8 cellular contexts compared by ENCODE assay signal in genomic region chr11:35013514-35014191, GRCh38.
A peak's percentile ranks its signal among the peaks of the same experiment; 100 is the strongest.
DNase-seq lines count a peak whose midpoint lies in the region; ATAC-seq lines count a peak whose summit lies in the region.

No MANE protein-coding gene starts in this region.

- H3K4me1 Mint-ChIP-seq in activated CD8-positive, alpha-beta memory T cell treated with anti-CD3 and anti-CD28 coated beads, Interleukin-2, amount 10 ng/mL, durations not matched to agents 7 days and 5 days: peaks cover 36% of the 10 kb centered on the region
- peaks cover 48% of the 10 kb centered on the region for H3K4me1 Mint-ChIP-seq in activated naive CD8-positive, alpha-beta T cell treated with anti-CD3 and anti-CD28 coated beads for 36 hours

- H3K9me3 Mint-ChIP-seq in activated CD8-positive, alpha-beta memory T cell treated with anti-CD3 and anti-CD28 coated beads, Interleukin-2, amount 10 ng/mL, durations not matched to agents 7 days and 5 days (ENCODE audit: low read depth): no peaks in the 10 kb centered on the region
- H3K9me3 Mint-ChIP-seq in activated naive CD8-positive, alpha-beta T cell treated with anti-CD3 and anti-CD28 coated beads for 36 hours: peaks cover 1% of the 10 kb centered on the region

- H3K4me3 Mint-ChIP-seq in activated CD8-positive, alpha-beta memory T cell treated with anti-CD3 and anti-CD28 coated beads, Interleukin-2, amount 10 ng/mL, durations not matched to agents 7 days and 5 days: peak overlapping the region; percentile 23
- peak overlapping the region; percentile 24 for H3K4me3 Mint-ChIP-seq in activated naive CD8-positive, alpha-beta T cell treated with anti-CD3 and anti-CD28 coated beads for 36 hours

- peak; percentile 44 for ATAC-seq in activated CD8-positive, alpha-beta memory T cell treated with anti-CD3 and anti-CD28 coated beads, Interleukin-2, amount 10 ng/mL, durations not matched to agents 7 days and 5 days
- peak; percentile 43 for ATAC-seq in HG03342 (IDR thresholded peaks at IDR 0.05; ENCODE audit: unreplicated experiment)

- DNase-seq in activated CD8-positive, alpha-beta memory T cell treated with anti-CD3 and anti-CD28 coated beads, Interleukin-2, amount 10 ng/mL, durations not matched to agents 7 days and 5 days: peak; percentile 48
- DNase-seq in activated CD8-positive, alpha-beta memory T cell treated with anti-CD3 and anti-CD28 coated beads, Interleukin-2, amount 50 U/mL, for 48 hours: no peak
- peak; percentile 27 for DNase-seq in activated naive CD8-positive, alpha-beta T cell treated with anti-CD3 and anti-CD28 coated beads for 36 hours
- DNase-seq in stimulated activated naive CD4-positive, alpha-beta T cell treated with Interleukin-2 at 50 U/mL for 16 hours (lab: John Stamatoyannopoulos, UW): peak; percentile 20
- no peak for DNase-seq in NCI-H69 (lab: John Stamatoyannopoulos, UW)
- DNase-seq in middle frontal gyrus (ENCODE audit: extremely low spot score, low spot score): no peak
- DNase-seq in HK-2 (ENCODE audit: unreplicated experiment): no peak

- H3K36me3 Mint-ChIP-seq in activated CD8-positive, alpha-beta memory T cell treated with anti-CD3 and anti-CD28 coated beads, Interleukin-2, amount 10 ng/mL, durations not matched to agents 7 days and 5 days: peaks cover 7% of the 10 kb centered on the region
- H3K36me3 Mint-ChIP-seq in activated naive CD8-positive, alpha-beta T cell treated with anti-CD3 and anti-CD28 coated beads for 36 hours: no peaks in the 10 kb centered on the region

- H3K27me3 Mint-ChIP-seq in activated CD8-positive, alpha-beta memory T cell treated with anti-CD3 and anti-CD28 coated beads, Interleukin-2, amount 10 ng/mL, durations not matched to agents 7 days and 5 days: peaks cover 36% of the 10 kb centered on the region
- no peaks in the 10 kb centered on the region for H3K27me3 Mint-ChIP-seq in activated naive CD8-positive, alpha-beta T cell treated with anti-CD3 and anti-CD28 coated beads for 36 hours

- peak overlapping the region; percentile 70 for H3K27ac Mint-ChIP-seq in activated CD8-positive, alpha-beta memory T cell treated with anti-CD3 and anti-CD28 coated beads, Interleukin-2, amount 10 ng/mL, durations not matched to agents 7 days and 5 days
- H3K27ac Mint-ChIP-seq in activated naive CD8-positive, alpha-beta T cell treated with anti-CD3 and anti-CD28 coated beads for 36 hours: peak overlapping the region; percentile 88

- CTCF ChIA-PET in activated CD8-positive, alpha-beta memory T cell treated with anti-CD3 and anti-CD28 coated beads, Interleukin-2, amount 10 ng/mL, durations not matched to agents 7 days and 5 days (lab: Charles Lee): interaction anchor here (0.6 to 1.6 kb wide), 6 partner anchors 13 to 222 kb away, joined by 3 to 6 read pairs (median 3); no protein-coding TSS in a partner anchor

Comparison
In these comparisons a context has a peak if more than half of its experiments do, and no peak if none do; other contexts are left out.
1. DNase-seq: peak in activated CD8-positive, alpha-beta memory T cell treated with anti-CD3 and anti-CD28 coated beads, Interleukin-2, amount 10 ng/mL, durations not matched to agents 7 days and 5 days (single experiment), activated naive CD8-positive, alpha-beta T cell treated with anti-CD3 and anti-CD28 coated beads for 36 hours (single experiment) and stimulated activated naive CD4-positive, alpha-beta T cell treated with Interleukin-2 at 50 U/mL for 16 hours (single experiment); none in activated CD8-positive, alpha-beta memory T cell treated with anti-CD3 and anti-CD28 coated beads, Interleukin-2, amount 50 U/mL, for 48 hours (single experiment), NCI-H69 (single experiment), middle frontal gyrus (single experiment) and HK-2 (single experiment).